In genomic region chr12:56126732-56127239, GRCh38 we compare ENCODE assay signal across 8 cellular contexts. TPM values are rescaled to one million over a fixed set of nuclear protein-coding genes. Genes with fewer than 3 reads are reported as not detected.
DNase-seq lines count a peak whose midpoint lies in the region; ATAC-seq and TF ChIP-seq lines count a peak whose summit lies in the region.

No MANE protein-coding gene starts in this region.

- intact Hi-C loops in spleen (cut with DNase I; ENCODE audit: low total_unique reads), result loop anchor here (2.0 kb wide), 1 partner anchor 62 kb away; the partner anchor contains the start of gene SMARCC2

- H3K27ac ChIP-seq in HUES64 (ENCODE audit: low read depth, low read length), result peak overlapping the region; percentile 54; the same call in 1 of the 2 replicates
- peak overlapping the region; percentile 76 to 94 (median 90) for H3K27ac ChIP-seq in spleen

- H3K4me1 ChIP-seq in HUES64 (ENCODE audit: insufficient read depth, low read length) (peaks cover 16% of the 10 kb centered on the region), spleen (peaks cover 37 to 96% (median 62%) of the 10 kb centered on the region in 6 donors)

- H3K4me1 Mint-ChIP-seq in T-helper 17 cell, result peaks cover 51% of the 10 kb centered on the region

- H3K27me3 Mint-ChIP-seq in T-helper 17 cell, result no peaks in the 10 kb centered on the region

- no peaks in the 10 kb centered on the region for H3K27me3 ChIP-seq in HUES64 (ENCODE audit: insufficient read depth, low read length)
- no peaks in the 10 kb centered on the region for H3K27me3 ChIP-seq in spleen (replicated peaks in 1 of 7)

- no peak for ATAC-seq in T-helper 17 cell
- no peak for ATAC-seq in activated CD4-positive, CD25-positive, alpha-beta regulatory T cell treated with anti-CD3 and anti-CD28 coated beads, Interleukin-2, amount 50 U/mL, for 24 hours
- no peak for ATAC-seq in HG02852 (IDR thresholded peaks at IDR 0.05; ENCODE audit: unreplicated experiment)

- DNase-seq in T-helper 17 cell (no peak), fibroblast of villous mesenchyme (ENCODE audit: low read depth) (peak; percentile 36), spleen (no peak), GM03348 (ENCODE audit: low spot score) (no peak)
- DNase-seq in stimulated activated CD4-positive, alpha-beta T cell treated with anti-CD3 and anti-CD28 coated beads, Interleukin-2, amount 100 ng/mL, for 24 hours, result no peak

- peaks cover 18% of the 10 kb centered on the region for H3K36me3 ChIP-seq in HUES64 (ENCODE audit: insufficient read depth, low read length)
- peaks cover 0 to 31% (median 18%) of the 10 kb centered on the region in 6 donors for H3K36me3 ChIP-seq in spleen

- H3K9me3 ChIP-seq in HUES64 (ENCODE audit: insufficient read depth, low read depth, low read length) (no peaks in the 10 kb centered on the region), T-helper 17 cell (ENCODE audit: control insufficient read depth, low read length, poor library complexity, severe bottlenecking) (no peaks in the 10 kb centered on the region), spleen (no peaks in the 10 kb centered on the region)

- WGBS in HUES64, result 90% methylated on average over 3 of the region's 3 CpGs
- 27 to 47% (median 38%) methylated on average over 3 of the region's 3 CpGs for WGBS in spleen, 5 donors

- peaks cover 10% of the 10 kb centered on the region for H3K36me3 Mint-ChIP-seq in T-helper 17 cell (ENCODE audit: low read depth)

- peak overlapping the region; percentile 98 for H3K4me3 Mint-ChIP-seq in T-helper 17 cell

- H3K4me3 ChIP-seq in HUES64 (ENCODE audit: low read length), result peak overlapping the region; percentile 54; the same call in 1 of the 2 replicates
- H3K4me3 ChIP-seq in fibroblast of villous mesenchyme (ENCODE audit: low read depth, low read length), result peak overlapping the region; percentile 57
- peak overlapping the region in 3 of 8 donors; percentile 83 to 84 (median 84) for H3K4me3 ChIP-seq in spleen

- no peak for TF ChIP-seq POLR2A in spleen (IDR thresholded peaks at IDR 0.05)

- no peak for TF ChIP-seq CTCF in fibroblast of villous mesenchyme (IDR thresholded peaks at IDR 0.05; ENCODE audit: insufficient read depth, low read depth, low read length)
- no peak for TF ChIP-seq CTCF in spleen (IDR thresholded peaks at IDR 0.05 in 8 of 11, conservative IDR thresholded peaks at IDR 0.05 in 3 of 11)

- H3K27ac Mint-ChIP-seq in T-helper 17 cell, result peak overlapping the region; percentile 95

- H3K9ac ChIP-seq in HUES64 (ENCODE audit: low read depth, low read length), result no peak overlapping the region; the same call in 1 of the 2 replicates

RNA-seq across cellular contexts. Expression of gene ESYT1, which starts 1.3 kb away (rescaled TPM):
- 72.0 TPM for polyA plus RNA-seq in HUES64 (2013, experiment 1 of 2)
- polyA plus RNA-seq in HUES64 (2013, experiment 2 of 2), result 70.5 TPM
- total RNA-seq in T-helper 17 cell, result 100 to 1,000 TPM; 178 to 211 TPM
- total RNA-seq in fibroblast of villous mesenchyme, result 300 and 327 TPM in 2 replicates
- 100 to 1,000 TPM in 6 of 7 donors, 10 to 100 TPM in 1; 89.0 to 112 (median 107) TPM for total RNA-seq in spleen
- 10 to 100 TPM; 20.2 to 39.8 (median 33.2) TPM for polyA plus RNA-seq in spleen

RNA-seq across cellular contexts. Expression of gene ZC3H10, which starts 8.7 kb away (rescaled TPM):
- polyA plus RNA-seq in HUES64 (2013, experiment 1 of 2), result 3.6 TPM
- polyA plus RNA-seq in HUES64 (2013, experiment 2 of 2), result 3.9 TPM
- 1 to 10 TPM; 6.8 to 8.7 TPM for total RNA-seq in T-helper 17 cell
- 3.9 and 4.3 TPM in 2 replicates for total RNA-seq in fibroblast of villous mesenchyme
- 10 to 100 TPM in 4 of 7 donors, 1 to 10 TPM in 3; 7.4 to 13.6 (median 10.5) TPM for total RNA-seq in spleen
- 1 to 10 TPM; 1.5 to 4.0 (median 2.5) TPM for polyA plus RNA-seq in spleen

RNA-seq across cellular contexts. Expression of gene RPL41, which starts 10.4 kb away (rescaled TPM):
- polyA plus RNA-seq in HUES64 (2013, experiment 1 of 2), result 4,327 TPM
- polyA plus RNA-seq in HUES64 (2013, experiment 2 of 2), result 4,532 TPM
- total RNA-seq in T-helper 17 cell (1,000 to 10,000 TPM; 5,484 to 5,668 TPM), fibroblast of villous mesenchyme (1,700 and 3,242 TPM in 2 replicates), spleen (1,000 to 10,000 TPM; 2,138 to 3,021 (median 2,534) TPM)
- polyA plus RNA-seq in spleen, result 1,000 to 10,000 TPM; 7,053 to 9,352 (median 7,491) TPM

RNA-seq across cellular contexts. Expression of gene PA2G4, which starts 22.4 kb away (rescaled TPM):
- polyA plus RNA-seq in HUES64 (2013, experiment 1 of 2), result 241 TPM
- polyA plus RNA-seq in HUES64 (2013, experiment 2 of 2), result 231 TPM
- total RNA-seq in T-helper 17 cell, result 10 to 100 TPM; 62.0 to 76.2 TPM
- 119 and 158 TPM in 2 replicates for total RNA-seq in fibroblast of villous mesenchyme
- total RNA-seq in spleen, result 10 to 100 TPM; 70.5 to 92.8 (median 78.0) TPM
- 10 to 100 TPM; 52.8 to 74.1 (median 71.0) TPM for polyA plus RNA-seq in spleen

RNA-seq across cellular contexts. Expression of gene MYL6B, which starts 25.6 kb away (rescaled TPM):
- polyA plus RNA-seq in HUES64 (2013, experiment 1 of 2), result 119 TPM
- polyA plus RNA-seq in HUES64 (2013, experiment 2 of 2), result 134 TPM
- total RNA-seq in T-helper 17 cell, result 1 to 10 TPM; 5.4 to 9.0 TPM
- 68.2 and 70.9 TPM in 2 replicates for total RNA-seq in fibroblast of villous mesenchyme
- total RNA-seq in spleen, result 100 to 1,000 TPM in 1 of 7 donors, 10 to 100 TPM in 6; 17.1 to 101 (median 35.7) TPM
- polyA plus RNA-seq in spleen, result 10 to 100 TPM; 50.1 to 69.1 (median 57.0) TPM
